In genomic region chr10:131902211-131902610, GRCh38 we compare ENCODE assay signal across 9 cellular contexts. TPM values are rescaled to one million over a fixed set of nuclear protein-coding genes. Genes with fewer than 3 reads are reported as not detected.
DNase-seq lines count a peak whose midpoint lies in the region; FAIRE-seq and TF ChIP-seq lines count a peak whose summit lies in the region.
"Had no signal": no experiment of that assay in that cellular context is flagged by ENCODE, and none has a peak within 500 bp of the region (broad histone marks: within the 10 kb centered on the region; RNA-seq: fewer than 3 reads in every experiment).

No MANE protein-coding gene starts in this region.

- H3K27ac ChIP-seq in keratinocyte (ENCODE audit: control insufficient read depth, insufficient read depth, low read length) (peak overlapping the region; percentile 86), subcutaneous abdominal adipose tissue (ENCODE audit: low read depth, low read length) (peak overlapping the region; percentile 86)

- dilution Hi-C loops in keratinocyte (cut with MboI; ENCODE audit: extremely low pct_ligation_motif_present, low sequenced_read_pairs) = no loop called here

- DNase-seq in T-helper 2 cell treated with Interferon-gamma antibody and Interleukin-4, amounts not matched to agents 5 μg/mL and 100 μg/mL, for 36 hours (ENCODE audit: low spot score) = no peak
- DNase-seq in T-helper 2 cell (no peak), keratinocyte (ENCODE audit: low read depth, low spot score) (no peak), SIG-M5 (lab: John Stamatoyannopoulos, UW) (no peak), NCI-H524 (lab: John Stamatoyannopoulos, UW) (no peak), NCI-H345 treated with DMSO at 0.1 percent for 48 hours (lab: John Stamatoyannopoulos, UW; ENCODE audit: unreplicated experiment) (no peak)
- no peak for DNase-seq in activated T-helper 2 cell treated with anti-CD3 and anti-CD28 coated beads, Interferon-gamma antibody, Interleukin-2, Interleukin-4, amounts not matched to agents 10 μg/mL and 5 μg/mL and 100 μg/mL, durations not matched to agents 14 hours and 24 hours and 36 hours (ENCODE audit: low spot score)

- no peaks in the 10 kb centered on the region for H3K9me1 ChIP-seq in keratinocyte (ENCODE audit: control insufficient read depth, extremely low read depth, insufficient read depth, low read length)

- intact Hi-C loops in activated T-helper 2 cell treated with anti-CD3 and anti-CD28 coated beads, Interferon-gamma antibody, Interleukin-2, Interleukin-4, amounts not matched to agents 10 μg/mL and 5 μg/mL and 100 μg/mL, durations not matched to agents 14 hours and 24 hours and 36 hours (cut with micrococcal nuclease) = loop anchor here (5.0 kb wide), 2 partner anchors 255 to 430 kb away; partner anchors contain the start of gene LRRC27

- H3K9me3 ChIP-seq in keratinocyte (ENCODE audit: control insufficient read depth, low read depth, low read length) (no peaks in the 10 kb centered on the region), subcutaneous abdominal adipose tissue (ENCODE audit: control insufficient read depth in 5 of 5, low read length in 5 of 5) (no peaks in the 10 kb centered on the region)

- H3K36me3 ChIP-seq in keratinocyte (ENCODE audit: control insufficient read depth in 2 of 2, extremely low read depth in 1 of 2, insufficient read depth in 2 of 2, low read length in 2 of 2) (peaks cover 4 to 10% of the 10 kb centered on the region in 2 experiments), subcutaneous abdominal adipose tissue (ENCODE audit: control insufficient read depth in 5 of 5, insufficient read depth in 5 of 5, low read length in 5 of 5) (peaks cover 0 to 9% (median 7%) of the 10 kb centered on the region in 5 donors)

- no peaks in the 10 kb centered on the region for H3K9me3 Mint-ChIP-seq in T-helper 2 cell treated with Interferon-gamma antibody and Interleukin-4, amounts not matched to agents 5 μg/mL and 100 μg/mL, for 36 hours
- no peaks in the 10 kb centered on the region for H3K9me3 Mint-ChIP-seq in activated T-helper 2 cell treated with anti-CD3 and anti-CD28 coated beads, Interferon-gamma antibody, Interleukin-2, Interleukin-4, amounts not matched to agents 10 μg/mL and 5 μg/mL and 100 μg/mL, durations not matched to agents 14 hours and 24 hours and 36 hours

- peaks cover 53% of the 10 kb centered on the region for H3K79me2 ChIP-seq in keratinocyte (ENCODE audit: control insufficient read depth, insufficient read depth, low read length)

- peak overlapping the region; percentile 98 for H3K4me2 ChIP-seq in keratinocyte (ENCODE audit: control insufficient read depth, extremely low read depth, insufficient read depth, low read depth, low read length)

- TF ChIP-seq CTCF in keratinocyte (optimal IDR thresholded peaks at IDR 0.05 in 1 of 3, IDR thresholded peaks at IDR 0.05 in 1 of 3, conservative IDR thresholded peaks at IDR 0.05 in 1 of 3; ENCODE audit: extremely low read depth in 1 of 3, insufficient read depth in 2 of 3, low read length in 3 of 3) = no peak

- H3K4me1 ChIP-seq in keratinocyte (ENCODE audit: control insufficient read depth, extremely low read depth, insufficient read depth, low read length) = peaks cover 22% of the 10 kb centered on the region
- peaks cover 5 to 45% (median 38%) of the 10 kb centered on the region in 5 donors for H3K4me1 ChIP-seq in subcutaneous abdominal adipose tissue (ENCODE audit: control insufficient read depth in 5 of 5, insufficient read depth in 5 of 5, low read length in 5 of 5)

- no peak for FAIRE-seq in keratinocyte (lab: Jason Lieb, UNC)
- FAIRE-seq: colon had no signal

- no peak overlapping the region for H2AFZ ChIP-seq in keratinocyte (ENCODE audit: control insufficient read depth, low read length)

- peak overlapping the region; percentile 85 for H3K4me3 Mint-ChIP-seq in T-helper 2 cell treated with Interferon-gamma antibody and Interleukin-4, amounts not matched to agents 5 μg/mL and 100 μg/mL, for 36 hours
- peak overlapping the region; percentile 86 for H3K4me3 Mint-ChIP-seq in activated T-helper 2 cell treated with anti-CD3 and anti-CD28 coated beads, Interferon-gamma antibody, Interleukin-2, Interleukin-4, amounts not matched to agents 10 μg/mL and 5 μg/mL and 100 μg/mL, durations not matched to agents 14 hours and 24 hours and 36 hours (ENCODE audit: low read depth)

- H3K36me3 Mint-ChIP-seq in T-helper 2 cell treated with Interferon-gamma antibody and Interleukin-4, amounts not matched to agents 5 μg/mL and 100 μg/mL, for 36 hours (ENCODE audit: low read depth) = peaks cover 30% of the 10 kb centered on the region
- H3K36me3 Mint-ChIP-seq in activated T-helper 2 cell treated with anti-CD3 and anti-CD28 coated beads, Interferon-gamma antibody, Interleukin-2, Interleukin-4, amounts not matched to agents 10 μg/mL and 5 μg/mL and 100 μg/mL, durations not matched to agents 14 hours and 24 hours and 36 hours (ENCODE audit: low read depth) = peaks cover 33% of the 10 kb centered on the region

- H3K4me3 ChIP-seq in keratinocyte (ENCODE audit: control insufficient read depth in 2 of 3, extremely low read depth in 1 of 3, insufficient read depth in 2 of 3, low read depth in 1 of 3, low read length in 3 of 3) (peak overlapping the region; percentile 77 to 85 (median 85)), subcutaneous abdominal adipose tissue (ENCODE audit: low read depth in 1 of 5, low read length in 5 of 5) (peak overlapping the region; percentile 54 to 86 (median 77))

- H3K4me1 Mint-ChIP-seq in T-helper 2 cell treated with Interferon-gamma antibody and Interleukin-4, amounts not matched to agents 5 μg/mL and 100 μg/mL, for 36 hours (ENCODE audit: low read depth) = peaks cover 60% of the 10 kb centered on the region
- H3K4me1 Mint-ChIP-seq in activated T-helper 2 cell treated with anti-CD3 and anti-CD28 coated beads, Interferon-gamma antibody, Interleukin-2, Interleukin-4, amounts not matched to agents 10 μg/mL and 5 μg/mL and 100 μg/mL, durations not matched to agents 14 hours and 24 hours and 36 hours (ENCODE audit: low read depth) = peaks cover 52% of the 10 kb centered on the region

- H3K9ac ChIP-seq in keratinocyte (ENCODE audit: control insufficient read depth, extremely low read depth, insufficient read depth, low read length) (peak overlapping the region; percentile 94), subcutaneous abdominal adipose tissue (ENCODE audit: low read length in 5 of 5) (peak overlapping the region; percentile 81 to 95 (median 92))

- peak overlapping the region; percentile 82 for H3K27ac Mint-ChIP-seq in T-helper 2 cell treated with Interferon-gamma antibody and Interleukin-4, amounts not matched to agents 5 μg/mL and 100 μg/mL, for 36 hours
- peak overlapping the region; percentile 73 for H3K27ac Mint-ChIP-seq in activated T-helper 2 cell treated with anti-CD3 and anti-CD28 coated beads, Interferon-gamma antibody, Interleukin-2, Interleukin-4, amounts not matched to agents 10 μg/mL and 5 μg/mL and 100 μg/mL, durations not matched to agents 14 hours and 24 hours and 36 hours

- H4K20me1 ChIP-seq in keratinocyte (ENCODE audit: control insufficient read depth, extremely low read depth, insufficient read depth, low read length) = peaks cover 15% of the 10 kb centered on the region

- H3K27me3 Mint-ChIP-seq in T-helper 2 cell treated with Interferon-gamma antibody and Interleukin-4, amounts not matched to agents 5 μg/mL and 100 μg/mL, for 36 hours (ENCODE audit: low read depth) = peaks cover 15% of the 10 kb centered on the region
- peaks cover 12% of the 10 kb centered on the region for H3K27me3 Mint-ChIP-seq in activated T-helper 2 cell treated with anti-CD3 and anti-CD28 coated beads, Interferon-gamma antibody, Interleukin-2, Interleukin-4, amounts not matched to agents 10 μg/mL and 5 μg/mL and 100 μg/mL, durations not matched to agents 14 hours and 24 hours and 36 hours (ENCODE audit: low read depth)

- H3K27me3 ChIP-seq in keratinocyte (ENCODE audit: control insufficient read depth, extremely low read depth, insufficient read depth, low read length) (no peaks in the 10 kb centered on the region), subcutaneous abdominal adipose tissue (ENCODE audit: control insufficient read depth in 5 of 5, insufficient read depth in 4 of 5, low read length in 5 of 5) (peaks cover 4 to 11% (median 6%) of the 10 kb centered on the region in 5 donors)

RNA-seq across cellular contexts. Expression of gene PPP2R2D, which starts 1.4 kb away (rescaled TPM):
- 32.0 and 33.7 TPM in 2 replicates for total RNA-seq in activated T-helper 2 cell treated with anti-CD3 and anti-CD28 coated beads, Interferon-gamma antibody, Interleukin-2, Interleukin-4, amounts not matched to agents 10 μg/mL and 5 μg/mL and 100 μg/mL, durations not matched to agents 14 hours and 24 hours and 36 hours
- 37.7 to 49.1 TPM (median 42.4 TPM) in 3 replicates for polyA plus RNA-seq in keratinocyte
- polyA plus RNA-seq in keratinocyte (2011; ENCODE audit: low read depth) = 21.4 TPM
- 42.4 and 43.6 TPM in 2 replicates for polyA plus RNA-seq in keratinocyte (2011; cell fraction: cytosol; rRNA removed)
- polyA plus RNA-seq in keratinocyte (2011; cell fraction: nucleus; rRNA removed) = 50.5 and 54.4 TPM in 2 replicates
- polyA plus RNA-seq in keratinocyte (2012; ENCODE audit: low replicate concordance) = 30.2 and 33.7 TPM in 2 replicates
- polyA minus RNA-seq in keratinocyte = 45.4 to 48.3 TPM (median 46.3 TPM) in 3 replicates
- 26.5 TPM for polyA minus RNA-seq in keratinocyte (2011; cell fraction: cytosol; rRNA and poly(A)+ RNA removed)
- polyA minus RNA-seq in keratinocyte (2011; cell fraction: nucleus; rRNA and poly(A)+ RNA removed) = 15.2 and 28.3 TPM in 2 replicates
